19 cellular contexts compared by ENCODE assay signal in the genomic region with DNA sequence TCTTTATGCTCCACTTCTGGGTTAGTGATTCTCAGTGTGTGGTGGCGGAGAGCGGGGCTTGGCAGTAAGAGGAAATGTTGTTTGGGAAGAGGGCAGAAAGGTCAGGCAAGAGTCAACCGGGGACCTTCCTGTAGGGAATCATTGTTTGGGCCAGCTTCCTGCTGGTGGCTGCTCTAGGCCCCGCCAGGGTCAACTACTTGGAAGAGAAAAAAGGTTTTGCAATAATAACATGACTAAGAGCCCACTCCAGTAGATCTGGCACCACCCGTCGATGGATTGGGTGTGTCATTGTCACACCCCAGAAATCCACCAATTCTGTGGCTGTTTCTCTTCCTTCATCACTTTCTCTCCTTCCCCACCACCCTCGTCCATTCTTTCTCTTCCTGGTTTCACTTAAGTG. TPM values are rescaled to one million over a fixed set of nuclear protein-coding genes. Genes with fewer than 3 reads are reported as not detected.
DNase-seq lines count a peak whose midpoint lies in the region; ATAC-seq and TF ChIP-seq lines count a peak whose summit lies in the region.
"Had no signal": no experiment of that assay in that cellular context is flagged by ENCODE, and none has a peak within 500 bp of the region (broad histone marks: within the 10 kb centered on the region; RNA-seq: fewer than 3 reads in every experiment).

No MANE protein-coding gene starts in this region.

- intact Hi-C loops in lower leg skin (cut with DNase I; ENCODE audit: low total_unique reads) = no loop called here
- intact Hi-C loops in activated naive CD4-positive, alpha-beta T cell treated with anti-CD3 and anti-CD28 coated beads for 36 hours (cut with micrococcal nuclease) = no loop called here

- DNase-seq in NOMO-1 (lab: John Stamatoyannopoulos, UW; ENCODE audit: unreplicated experiment in 2 of 2) (peak; percentile 46 to 60), endothelial cell (ENCODE audit: low spot score) (peak; percentile 8), lower leg skin (ENCODE audit: low spot score in 2 of 2) (peak; percentile 60 to 90), tibial nerve (ENCODE audit: low spot score in 2 of 2) (peak; percentile 39 to 69), HCEC 1CT (no peak), NCI-H82 treated with DMSO at 0.1 percent for 48 hours (lab: John Stamatoyannopoulos, UW; ENCODE audit: unreplicated experiment) (no peak)
- DNase-seq in activated naive CD4-positive, alpha-beta T cell treated with anti-CD3 and anti-CD28 coated beads for 36 hours = no peak
- DNase-seq: activated CD4-positive, CD25-positive, alpha-beta regulatory T cell; activated T-cell treated with anti-CD3 and anti-CD28 coated beads, Interleukin-2, amount 50 U/mL, for 1 hour; COR-L47; islet precursor cell; NCI-H1105; stimulated activated naive CD8-positive, alpha-beta T cell treated with anti-CD3 and anti-CD28 coated beads, Interleukin-15, Interleukin-2, amounts not matched to agents 100 U/mL and 50 U/mL, for 24 hours had no signal

- no peak for TF ChIP-seq POLR2A in lower leg skin (IDR thresholded peaks at IDR 0.05)
- TF ChIP-seq POLR2A in tibial nerve (IDR thresholded peaks at IDR 0.05) = no peak

- H3K9me3 ChIP-seq in tibial nerve = no peaks in the 10 kb centered on the region
- H3K9me3 ChIP-seq: ascending aorta, neutrophil had no signal

- H3K4me3 ChIP-seq in lower leg skin (ENCODE audit: low read depth, poor library complexity, severe bottlenecking) (no peak overlapping the region), tibial nerve (no peak overlapping the region)
- H3K4me3 ChIP-seq: ascending aorta had no signal

- H3K27ac ChIP-seq in tibial nerve = peak overlapping the region in 3 of 4 donors; percentile 2 to 80 (median 56)
- H3K27ac ChIP-seq: neutrophil had no signal

- H3K4me3 Mint-ChIP-seq in endothelial cell (ENCODE audit: unreplicated experiment) = no peak overlapping the region
- no peak overlapping the region for H3K4me3 Mint-ChIP-seq in activated naive CD4-positive, alpha-beta T cell treated with anti-CD3 and anti-CD28 coated beads for 36 hours

- CTCF ChIA-PET in activated naive CD4-positive, alpha-beta T cell treated with anti-CD3 and anti-CD28 coated beads for 36 hours (lab: Charles Lee) = no interaction called here

- no peaks in the 10 kb centered on the region for H3K36me3 Mint-ChIP-seq in endothelial cell (ENCODE audit: low read depth, unreplicated experiment)
- no peaks in the 10 kb centered on the region for H3K36me3 Mint-ChIP-seq in activated naive CD4-positive, alpha-beta T cell treated with anti-CD3 and anti-CD28 coated beads for 36 hours (ENCODE audit: low read depth)

- no peaks in the 10 kb centered on the region for H3K36me3 ChIP-seq in tibial nerve
- H3K36me3 ChIP-seq: ascending aorta, neutrophil had no signal

- WGBS in lower leg skin, 2 donors = 45 to 48% methylated on average over 7 of the region's 7 CpGs
- 29 to 34% methylated on average over 7 of the region's 7 CpGs for WGBS in tibial nerve, 2 donors

- H3K27me3 ChIP-seq in tibial nerve = no peaks in the 10 kb centered on the region
- H3K27me3 ChIP-seq: ascending aorta had no signal

- H3K4me1 ChIP-seq in tibial nerve = peaks cover 0 to 13% (median 0%) of the 10 kb centered on the region in 4 donors
- H3K4me1 ChIP-seq: ascending aorta had no signal

- TF ChIP-seq CTCF in endothelial cell (IDR thresholded peaks at IDR 0.05; ENCODE audit: unreplicated experiment) (no peak), lower leg skin (IDR thresholded peaks at IDR 0.05) (no peak), tibial nerve (IDR thresholded peaks at IDR 0.05) (no peak)

- peaks cover 16% of the 10 kb centered on the region for H3K4me1 Mint-ChIP-seq in endothelial cell (ENCODE audit: unreplicated experiment)
- H3K4me1 Mint-ChIP-seq in activated naive CD4-positive, alpha-beta T cell treated with anti-CD3 and anti-CD28 coated beads for 36 hours (ENCODE audit: low read depth) = no peaks in the 10 kb centered on the region

- TF ChIP-seq EP300 in tibial nerve (IDR thresholded peaks at IDR 0.05) = peak in 1 of 2 donors; percentile 80

- no peaks in the 10 kb centered on the region for H3K9me3 Mint-ChIP-seq in endothelial cell (ENCODE audit: unreplicated experiment)
- no peaks in the 10 kb centered on the region for H3K9me3 Mint-ChIP-seq in activated naive CD4-positive, alpha-beta T cell treated with anti-CD3 and anti-CD28 coated beads for 36 hours

- peaks cover 8% of the 10 kb centered on the region for H3K27me3 Mint-ChIP-seq in endothelial cell (ENCODE audit: unreplicated experiment)
- peaks cover 10% of the 10 kb centered on the region for H3K27me3 Mint-ChIP-seq in activated naive CD4-positive, alpha-beta T cell treated with anti-CD3 and anti-CD28 coated beads for 36 hours (ENCODE audit: low read depth)

- no peak for ATAC-seq in GM21619 (IDR thresholded peaks at IDR 0.05; ENCODE audit: unreplicated experiment)
- ATAC-seq: stimulated activated naive CD8-positive, alpha-beta T cell treated with anti-CD3 and anti-CD28 coated beads, Interleukin-15, Interleukin-2, amounts not matched to agents 100 U/mL and 50 U/mL, for 24 hours had no signal

- peak overlapping the region; percentile 65 for H3K27ac Mint-ChIP-seq in endothelial cell (ENCODE audit: unreplicated experiment)
- H3K27ac Mint-ChIP-seq in activated naive CD4-positive, alpha-beta T cell treated with anti-CD3 and anti-CD28 coated beads for 36 hours = no peak overlapping the region

RNA-seq across cellular contexts. Expression of a gene that starts 4.2 kb away (rescaled TPM):
- total RNA-seq in endothelial cell (ENCODE audit: unreplicated experiment) (not detected), lower leg skin (not detected), tibial nerve (under 1 TPM in 1 of 4 donors, not detected in 3; 0.20 TPM)
- not detected for total RNA-seq in activated naive CD4-positive, alpha-beta T cell treated with anti-CD3 and anti-CD28 coated beads for 36 hours
- total RNA-seq: ascending aorta, fibroblast of lung, NCI-H460, SK-MEL-5 had no signal

RNA-seq across cellular contexts. Expression of a gene that starts 42.7 kb away (rescaled TPM):
- total RNA-seq in endothelial cell (ENCODE audit: unreplicated experiment) (1.2 TPM), lower leg skin (under 1 TPM in 2 of 4 donors, not detected in 2; 0.13 to 0.19 TPM), tibial nerve (10 to 100 TPM in 1 of 4 donors, 1 to 10 TPM in 3; 2.7 to 17.9 (median 7.6) TPM)
- total RNA-seq in activated naive CD4-positive, alpha-beta T cell treated with anti-CD3 and anti-CD28 coated beads for 36 hours = not detected
- total RNA-seq: NCI-H460 had no signal

RNA-seq across cellular contexts. Expression of a gene that starts 47.4 kb away (rescaled TPM):
- total RNA-seq in endothelial cell (ENCODE audit: unreplicated experiment) = not detected
- total RNA-seq in lower leg skin = 100 to 1,000 TPM in 1 of 4 donors, under 1 TPM in 1, not detected in 2; 0.59 to 111 TPM
- under 1 TPM in 3 of 4 donors, not detected in 1; 0.22 to 0.84 (median 0.39) TPM for total RNA-seq in tibial nerve
- total RNA-seq in activated naive CD4-positive, alpha-beta T cell treated with anti-CD3 and anti-CD28 coated beads for 36 hours = not detected
- total RNA-seq: ascending aorta, fibroblast of lung, NCI-H460 had no signal

Comparison
In these comparisons a context has a peak if more than half of its experiments do, and no peak if none do; other contexts are left out.
1. DNase-seq: peak in NOMO-1 (2 of 2), endothelial cell (single experiment), lower leg skin (2 of 2) and tibial nerve (2 of 2); none in activated naive CD4-positive, alpha-beta T cell treated with anti-CD3 and anti-CD28 coated beads for 36 hours (single experiment), HCEC 1CT (single experiment) and NCI-H82 treated with DMSO at 0.1 percent for 48 hours (single experiment).